ENCODE assay signal across 1 cellular context in genomic region chr3:194095464-194095863, GRCh38.
TF ChIP-seq lines count a peak whose summit lies in the region.

No MANE protein-coding gene starts in this region.

TF ChIP-seq in Ishikawa, 13 proteins besides CTCF, POLR2A, EP300 and RAD21 (continued from another document):
- no peak for TF ChIP-seq REST (IDR thresholded peaks at IDR 0.05; ENCODE audit: low read depth)
- TF ChIP-seq ZBTB7A (IDR thresholded peaks at IDR 0.05; ENCODE audit: low read depth), result no peak
